Comparison of ENCODE assay signal across 28 cellular contexts in the genomic region with DNA sequence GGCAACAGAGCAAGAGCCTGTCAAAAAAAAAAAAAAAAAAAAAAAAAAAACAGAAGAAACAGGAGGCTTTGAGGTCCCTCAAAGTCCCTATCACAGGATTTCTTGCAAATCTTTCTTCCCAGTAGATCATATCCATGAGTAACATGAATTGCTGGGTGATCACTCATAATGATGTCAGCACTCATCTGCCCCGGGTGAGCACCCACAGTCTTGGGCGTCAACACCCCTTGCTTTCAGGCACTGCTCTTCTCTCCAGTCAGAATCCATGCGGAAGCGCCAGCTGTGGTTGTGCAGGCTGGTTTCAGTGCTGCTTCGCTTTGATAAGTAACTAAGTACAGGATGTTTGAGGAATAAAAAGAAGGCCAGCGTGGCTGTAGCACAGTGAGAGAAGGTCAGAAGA. TPM values are rescaled to one million over a fixed set of nuclear protein-coding genes. Genes with fewer than 3 reads are reported as not detected.
DNase-seq lines count a peak whose midpoint lies in the region; ATAC-seq lines count a peak whose summit lies in the region.
"Had no signal": no experiment of that assay in that cellular context is flagged by ENCODE, and none has a peak within 500 bp of the region (broad histone marks: within the 10 kb centered on the region; RNA-seq: fewer than 3 reads in every experiment).

No MANE protein-coding gene starts in this region.

- peak; percentile 29 for DNase-seq in EH (ENCODE audit: low read depth)
- peak; percentile 37 for DNase-seq in LHCN-M2 (ENCODE audit: low read depth)
- DNase-seq in UCSD-AML1 (lab: John Stamatoyannopoulos, UW; ENCODE audit: unreplicated experiment), result peak; percentile 18
- DNase-seq in kidney tubule cell (ENCODE audit: low spot score), result peak; percentile 95
- no peak for DNase-seq in head of caudate nucleus
- no peak for DNase-seq in DMS153 (lab: John Stamatoyannopoulos, UW)
- DNase-seq: activated CD4-positive, alpha-beta T cell treated with anti-CD3 and anti-CD28 coated beads for 1 hour; activated CD8-positive, alpha-beta T cell treated with anti-CD3 and anti-CD28 coated beads, Interleukin-2, amount 10 ng/mL, durations not matched to agents 7 days and 5 days; activated gamma-delta T cell; CD4-positive, CD25-positive, alpha-beta regulatory T cell; effector CD8-positive, alpha-beta T cell; GDM1; GOT3; lower lobe of right lung; mucosa of descending colon; NCI-H1417; NCI-H2081; NCI-H446; nephron progenitor cell; OCI-M1; ovary; right cardiac atrium; SJCRH30; stimulated activated CD4-positive, alpha-beta T cell treated with anti-CD3 and anti-CD28 coated beads, Interleukin-4, amount 100 ng/mL, for 4 hours; stimulated activated naive CD4-positive, alpha-beta T cell had no signal

- intact Hi-C loops in head of caudate nucleus (cut with DNase I), result no loop called here

- ATAC-seq in HG03460 (IDR thresholded peaks at IDR 0.05; ENCODE audit: unreplicated experiment), result no peak
- ATAC-seq: activated CD8-positive, alpha-beta T cell treated with anti-CD3 and anti-CD28 coated beads, Interleukin-2, amount 10 ng/mL, durations not matched to agents 7 days and 5 days; lower lobe of right lung; mucosa of descending colon; right cardiac atrium had no signal

RNA-seq across cellular contexts. Expression of a gene that starts 40.1 kb away (rescaled TPM):
- not detected in 2 replicates for total RNA-seq in LHCN-M2 (2014; rRNA removed)
- not detected for polyA plus RNA-seq in LHCN-M2 (2012)
- total RNA-seq: activated CD8-positive, alpha-beta T cell treated with anti-CD3 and anti-CD28 coated beads, Interleukin-2, amount 10 ng/mL, durations not matched to agents 7 days and 5 days; esophagus muscularis mucosa; kidney epithelial cell; lower lobe of right lung; ovary; right cardiac atrium had no signal
- polyA plus RNA-seq: CD4-positive, CD25-positive, alpha-beta regulatory T cell; right cardiac atrium had no signal

Comparison
In these comparisons a context has a peak if more than half of its experiments do, and no peak if none do; other contexts are left out.
1. DNase-seq: peak in EH (single experiment), LHCN-M2 (single experiment), UCSD-AML1 (single experiment) and kidney tubule cell (single experiment); none in head of caudate nucleus (0 of 42) and DMS153 (single experiment).